Comparison of ENCODE assay signal across 1 cellular context in the genomic region with DNA sequence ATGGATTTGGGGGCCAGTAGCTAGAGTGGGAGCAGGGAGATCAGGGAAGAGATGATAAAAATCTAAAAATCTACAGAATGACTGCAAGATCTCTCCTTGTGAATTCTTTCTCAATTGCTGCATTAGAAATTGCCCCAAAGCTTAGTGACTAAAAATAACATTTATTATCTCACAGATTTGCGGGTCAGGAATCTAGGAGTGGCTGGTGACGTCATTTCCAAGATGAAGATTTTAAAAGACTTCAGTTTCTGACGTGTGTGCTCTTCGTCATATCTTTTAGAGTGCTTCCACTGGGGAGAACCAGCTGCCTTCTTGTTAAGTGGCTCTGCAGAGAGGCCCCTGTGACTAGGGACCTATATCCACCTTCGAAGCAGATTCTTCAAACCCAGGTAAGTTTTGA.
TF ChIP-seq lines count a peak whose summit lies in the region.

No MANE protein-coding gene starts in this region.

TF ChIP-seq in K562, 482 proteins besides CTCF, POLR2A, EP300 and RAD21 (continued from another document):
- TF ChIP-seq JUN (IDR thresholded peaks at IDR 0.05; ENCODE audit: borderline replicate concordance, low read depth, low read length): no peak
- no peak for TF ChIP-seq JUN (CRISPR knock-in tag; IDR thresholded peaks at IDR 0.05; ENCODE audit: borderline replicate concordance)
- no peak for TF ChIP-seq KLF1 (tag; IDR thresholded peaks at IDR 0.05)
- TF ChIP-seq ZFP36 (IDR thresholded peaks at IDR 0.05; ENCODE audit: low read depth, low read length, partially characterized antibody): no peak
- TF ChIP-seq ZC3H11A (IDR thresholded peaks at IDR 0.05; ENCODE audit: low read depth, low read length): no peak
- 0 out of 2 replicates have a peak, but pooled peaks have one; percentile 28 for TF ChIP-seq CREM (IDR thresholded peaks at IDR 0.05; ENCODE audit: low read depth)
- TF ChIP-seq, protein P1, sequence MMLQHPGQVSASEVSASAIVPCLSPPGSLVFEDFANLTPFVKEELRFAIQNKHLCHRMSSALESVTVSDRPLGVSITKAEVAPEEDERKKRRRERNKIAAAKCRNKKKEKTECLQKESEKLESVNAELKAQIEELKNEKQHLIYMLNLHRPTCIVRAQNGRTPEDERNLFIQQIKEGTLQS (IDR thresholded peaks at IDR 0.05): peak; percentile 70
- TF ChIP-seq, protein P1 (CRISPR knock-in tag; conservative IDR thresholded peaks at IDR 0.05): no peak
- peak; percentile 72; the same call in 1 of the 2 replicates for TF ChIP-seq ATF7 (IDR thresholded peaks at IDR 0.05)
- TF ChIP-seq RB1 (IDR thresholded peaks at IDR 0.05; ENCODE audit: low read depth): no peak
- TF ChIP-seq ZSCAN32 (CRISPR knock-in tag; IDR thresholded peaks at IDR 0.05): no peak
- no peak for TF ChIP-seq BRD4 (IDR thresholded peaks at IDR 0.05)
